Comparison of ENCODE assay signal across 14 cellular contexts in the genomic region with DNA sequence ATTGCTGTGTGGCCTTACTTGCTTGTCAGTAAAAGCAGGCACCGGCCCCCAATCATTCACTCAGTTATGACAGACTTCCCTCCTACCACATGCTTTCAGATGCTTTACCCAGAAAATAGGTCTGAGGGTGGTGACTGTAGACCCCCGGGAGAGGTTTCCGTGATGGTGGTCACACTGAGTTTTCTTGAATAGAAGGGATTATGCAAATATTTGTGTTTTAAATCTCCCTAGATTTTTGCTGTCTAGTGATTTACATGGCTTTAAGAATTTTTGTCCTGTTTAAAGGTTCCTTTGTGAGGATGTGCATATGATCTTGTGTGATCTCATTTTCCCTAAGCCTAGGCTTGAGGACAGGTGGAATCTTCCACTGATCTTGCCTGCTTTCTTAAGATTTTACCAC.
DNase-seq lines count a peak whose midpoint lies in the region; ATAC-seq and TF ChIP-seq lines count a peak whose summit lies in the region.
"Had no signal": no experiment of that assay in that cellular context is flagged by ENCODE, and none has a peak within 500 bp of the region (broad histone marks: within the 10 kb centered on the region; RNA-seq: fewer than 3 reads in every experiment).

No MANE protein-coding gene starts in this region.

- H3K27ac ChIP-seq in Panc1 (ENCODE audit: low read length) (0 out of 2 replicates have a peak overlapping the region, but pooled peaks have one; percentile 12), dorsolateral prefrontal cortex (peak overlapping the region in 37 of 59 donors; percentile 7 to 98 (median 66)), psoas muscle (peak overlapping the region; percentile 93), aorta (ENCODE audit: low read depth in 1 of 2, low read length in 2 of 2) (peak overlapping the region; percentile 48 to 83)
- H3K27ac ChIP-seq: BLaER1 treated with 17β-estradiol and CSF1 and Interleukin-3, amounts not matched to agents 10 nM and 100 nM had no signal

- intact Hi-C loops in Panc1 (cut with micrococcal nuclease; ENCODE audit: unreplicated experiment): no loop called here
- intact Hi-C loops in dorsolateral prefrontal cortex (cut with DNase I): no loop called here
- intact Hi-C loops in psoas muscle (cut with DNase I): no loop called here
- intact Hi-C loops in aorta (cut with DNase I): no loop called here

- H3K27me3 ChIP-seq in Panc1 (ENCODE audit: control insufficient read depth, insufficient read depth, low read length): no peaks in the 10 kb centered on the region
- H3K27me3 ChIP-seq in dorsolateral prefrontal cortex: no peaks in the 10 kb centered on the region
- H3K27me3 ChIP-seq in psoas muscle (ENCODE audit: insufficient read depth in 3 of 3, low read length in 2 of 3): no peaks in the 10 kb centered on the region
- H3K27me3 ChIP-seq in aorta (ENCODE audit: control insufficient read depth in 1 of 2, insufficient read depth in 2 of 2, low read length in 1 of 2): no peaks in the 10 kb centered on the region

- peaks cover 7% of the 10 kb centered on the region for H3K36me3 ChIP-seq in Panc1 (ENCODE audit: control insufficient read depth, insufficient read depth, low read length)
- peaks cover 0 to 4% of the 10 kb centered on the region in 2 donors for H3K36me3 ChIP-seq in psoas muscle (ENCODE audit: insufficient read depth in 1 of 2, low read depth in 1 of 2)
- peaks cover 0 to 3% of the 10 kb centered on the region in 2 donors for H3K36me3 ChIP-seq in aorta (ENCODE audit: control insufficient read depth in 1 of 2, insufficient read depth in 2 of 2, low read length in 1 of 2)

- DNase-seq in Panc1 (ENCODE audit: low read depth, low spot score): no peak
- DNase-seq in dorsolateral prefrontal cortex: no peak
- DNase-seq in psoas muscle: no peak
- DNase-seq in aorta: no peak
- no peak for DNase-seq in activated naive CD4-positive, alpha-beta T cell treated with anti-CD3 and anti-CD28 coated beads, Interleukin-2, amount 50 U/mL, for 72 hours (ENCODE audit: low spot score in 2 of 2)
- no peak for DNase-seq in AG08396 (ENCODE audit: low spot score)
- DNase-seq: GF-D8, NCI-H1417 treated with DMSO at 0.1 percent for 48 hours, NCI-H2081, NCI-H524, RPMI8226, SK-N-SH had no signal

- H3K4me1 ChIP-seq in Panc1 (ENCODE audit: control insufficient read depth, insufficient read depth, low read length) (peaks cover 57% of the 10 kb centered on the region), psoas muscle (peaks cover 84% of the 10 kb centered on the region), aorta (ENCODE audit: control insufficient read depth in 1 of 2, insufficient read depth in 2 of 2, low read length in 2 of 2) (peaks cover 5 to 9% of the 10 kb centered on the region in 2 donors)

- CTCF ChIA-PET in Panc1 (lab: Charles Lee): no interaction called here

- H3K4me3 ChIP-seq in Panc1 (ENCODE audit: low read depth in 2 of 2, low read length in 2 of 2) (no peak overlapping the region), dorsolateral prefrontal cortex (no peak overlapping the region), psoas muscle (no peak overlapping the region), aorta (ENCODE audit: low read length in 2 of 2) (no peak overlapping the region)
- H3K4me3 ChIP-seq: BLaER1 treated with 17β-estradiol and CSF1 and Interleukin-3, amounts not matched to agents 10 nM and 100 nM had no signal

- no peak for TF ChIP-seq CTCF in Panc1 (IDR thresholded peaks at IDR 0.05)
- no peak for TF ChIP-seq CTCF in dorsolateral prefrontal cortex (IDR thresholded peaks at IDR 0.05 in 54 of 56, conservative IDR thresholded peaks at IDR 0.05 in 2 of 56; ENCODE audit: low read depth in 1 of 56, partially characterized antibody in 56 of 56)
- TF ChIP-seq CTCF in psoas muscle (IDR thresholded peaks at IDR 0.05): no peak

- no peaks in the 10 kb centered on the region for H3K9me3 Mint-ChIP-seq in activated naive CD4-positive, alpha-beta T cell treated with anti-CD3 and anti-CD28 coated beads, Interleukin-2, amount 50 U/mL, for 72 hours

- ATAC-seq in Panc1 (no peak), psoas muscle (no peak), aorta (ENCODE audit: low FRiP score) (no peak), GM18498 (IDR thresholded peaks at IDR 0.05; ENCODE audit: unreplicated experiment) (no peak)
- ATAC-seq in activated naive CD4-positive, alpha-beta T cell treated with anti-CD3 and anti-CD28 coated beads, Interleukin-2, amount 50 U/mL, for 72 hours: no peak

- 45 to 70% (median 61%) methylated on average over 3 of the region's 3 CpGs for WGBS in psoas muscle, 3 donors
- 32 to 37% methylated on average over 3 of the region's 3 CpGs for WGBS in aorta, 2 donors

- in situ Hi-C loops in Panc1 (cut with HindIII; ENCODE audit: low pct_unique_long_range_greater_than_20kb, low sequenced_read_pairs): no loop called here

- H3K9me3 ChIP-seq in Panc1 (ENCODE audit: control insufficient read depth, insufficient read depth, low read depth, low read length) (no peaks in the 10 kb centered on the region), psoas muscle (no peaks in the 10 kb centered on the region), aorta (ENCODE audit: control insufficient read depth, low read length) (no peaks in the 10 kb centered on the region)
- H3K9me3 ChIP-seq: BLaER1 treated with 17β-estradiol and CSF1 and Interleukin-3, amounts not matched to agents 10 nM and 100 nM; SK-N-SH had no signal

- POLR2A ChIA-PET in Panc1 (lab: Charles Lee): no interaction called here

- H3K36me3 Mint-ChIP-seq in activated naive CD4-positive, alpha-beta T cell treated with anti-CD3 and anti-CD28 coated beads, Interleukin-2, amount 50 U/mL, for 72 hours: no peaks in the 10 kb centered on the region

- no peak overlapping the region for H3K27ac Mint-ChIP-seq in activated naive CD4-positive, alpha-beta T cell treated with anti-CD3 and anti-CD28 coated beads, Interleukin-2, amount 50 U/mL, for 72 hours

- no TSS peak for BruUV-seq in Panc1 (replicated peaks; lab: Mats Ljungman, UMichigan)

Comparison
In these comparisons a context has a peak if more than half of its experiments do, and no peak if none do; other contexts are left out.
1. H3K27ac ChIP-seq: peak in every context shown above with its lines; median percentile 93 in psoas muscle; 66 in dorsolateral prefrontal cortex; 66 in aorta; 12 in Panc1.